1 cellular context compared by ENCODE assay signal in genomic region chr20:34989118-34989517, GRCh38.
TF ChIP-seq lines count a peak whose summit lies in the region.

No MANE protein-coding gene starts in this region.

TF ChIP-seq in K562, 482 proteins besides CTCF, POLR2A, EP300 and RAD21:
- TF ChIP-seq PKNOX1 (IDR thresholded peaks at IDR 0.05) (peak; percentile 66), NR2F6 (CRISPR knock-in tag; IDR thresholded peaks at IDR 0.05) (no peak), RBM22 (IDR thresholded peaks at IDR 0.05; ENCODE audit: low read depth, low read length, poor library complexity, severe bottlenecking) (no peak), BCOR (IDR thresholded peaks at IDR 0.05) (peak; percentile 32; the same call in 1 of the 2 replicates), HNRNPL (IDR thresholded peaks at IDR 0.05; ENCODE audit: low read depth, low read length) (no peak), PBX2 (CRISPR knock-in tag; IDR thresholded peaks at IDR 0.05; ENCODE audit: low read depth) (no peak), PBX2 (tag; conservative IDR thresholded peaks at IDR 0.05; ENCODE audit: low read depth) (0 out of 2 replicates have a peak, but pooled peaks have one; percentile 16)
